In the genomic region with DNA sequence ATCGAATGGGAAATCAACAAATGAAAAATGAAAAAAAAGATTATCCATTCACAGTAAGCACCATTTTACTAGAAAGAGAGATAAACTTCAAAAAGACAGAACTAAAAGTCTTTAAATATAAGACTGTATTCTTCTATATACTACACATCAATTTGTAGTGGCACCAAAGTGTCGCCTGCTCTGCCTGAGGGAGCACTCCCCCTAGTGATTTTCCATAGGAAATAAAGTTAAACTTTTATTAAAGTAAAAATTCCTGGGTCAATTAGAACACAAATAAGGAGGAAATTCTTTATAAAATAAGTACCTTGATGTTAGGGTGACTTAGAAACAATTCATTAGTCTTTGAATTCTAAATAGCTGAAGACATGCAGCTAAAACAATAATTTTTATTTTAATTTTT, we compare ENCODE assay signal across 11 cellular contexts. TPM values are rescaled to one million over a fixed set of nuclear protein-coding genes. Genes with fewer than 3 reads are reported as not detected.
A peak's percentile ranks its signal among the peaks of the same experiment; 100 is the strongest.
DNase-seq lines count a peak whose midpoint lies in the region; ATAC-seq, FAIRE-seq and TF ChIP-seq lines count a peak whose summit lies in the region.
"Had no signal": no experiment of that assay in that cellular context is flagged by ENCODE, and none has a peak within 500 bp of the region (broad histone marks: within the 10 kb centered on the region; RNA-seq: fewer than 3 reads in every experiment).

No MANE protein-coding gene starts in this region.

- CTCF ChIA-PET in A549 (lab: Yijun Ruan, JAX), result interaction anchor here (0.7 to 16.6 kb wide), 10 partner anchors 10 to 422 kb away, joined by 3 to 621 read pairs (median 4); a partner anchor contains a TSS
- CTCF ChIA-PET in RWPE1 (lab: Yijun Ruan, JAX), result interaction anchor here (0.6 to 0.7 kb wide), 4 partner anchors 10 to 419 kb away, joined by 3 to 5 read pairs (median 4); no protein-coding TSS in a partner anchor

- ATAC-seq in A549 (peak in 1 of 2 experiments; percentile 65; a peak in 2 of 6 replicates), GM18511 (IDR thresholded peaks at IDR 0.05; ENCODE audit: unreplicated experiment) (no peak), GM18498 (IDR thresholded peaks at IDR 0.05; ENCODE audit: unreplicated experiment) (no peak), GM18867 (IDR thresholded peaks at IDR 0.05; ENCODE audit: unreplicated experiment) (no peak)
- ATAC-seq: gastrocnemius medialis had no signal

- H3K4me1 ChIP-seq in A549, result no peaks in the 10 kb centered on the region
- H3K4me1 ChIP-seq: gastrocnemius medialis had no signal

- TF ChIP-seq CTCF in A549 (IDR thresholded peaks at IDR 0.05), result peak; percentile 69
- peak; percentile 16 for TF ChIP-seq CTCF in GM10266 (IDR thresholded peaks at IDR 0.05; ENCODE audit: control insufficient read depth, insufficient read depth, low read depth, missing control alignments)
- TF ChIP-seq CTCF in RWPE1 (conservative IDR thresholded peaks at IDR 0.05; ENCODE audit: low read depth), result peak; percentile 60
- peak; percentile 34 for TF ChIP-seq CTCF in fibroblast of villous mesenchyme (IDR thresholded peaks at IDR 0.05; ENCODE audit: insufficient read depth, low read depth, low read length)

- POLR2A ChIA-PET in A549 (lab: Yijun Ruan, JAX) (no interaction called here), RWPE1 (lab: Yijun Ruan, JAX; ENCODE audit: low non-redundant PET) (no interaction called here)

- H3K4me2 ChIP-seq in A549, result no peak overlapping the region

- TF ChIP-seq RAD21 in A549 (conservative IDR thresholded peaks at IDR 0.05 in 1 of 2, IDR thresholded peaks at IDR 0.05 in 1 of 2), result peak; percentile 57 to 58

- FAIRE-seq in A549 (lab: Jason Lieb, UNC), result no peak

- H3K27ac ChIP-seq in A549 (no peak overlapping the region), RWPE1 (no peak overlapping the region)
- H3K27ac ChIP-seq: gastrocnemius medialis had no signal

- no peak for TF ChIP-seq EP300 in A549 (IDR thresholded peaks at IDR 0.05)

- H3K4me3 ChIP-seq in A549 (no peak overlapping the region), fibroblast of villous mesenchyme (ENCODE audit: low read depth, low read length) (no peak overlapping the region)
- H3K4me3 ChIP-seq: gastrocnemius medialis had no signal

- TF ChIP-seq POLR2A in A549 (IDR thresholded peaks at IDR 0.05; ENCODE audit: low read length), result no peak

- no peaks in the 10 kb centered on the region for H3K9me3 ChIP-seq in A549
- H3K9me3 ChIP-seq: gastrocnemius medialis had no signal

- DNase-seq in A549 (ENCODE audit: low read depth in 1 of 2, low spot score in 1 of 2) (peak in 1 of 2 experiments; percentile 27), GM10266 (ENCODE audit: extremely low spot score) (no peak), RWPE1 (ENCODE audit: low spot score) (peak; percentile 22), fibroblast of villous mesenchyme (ENCODE audit: low read depth) (no peak), GOT3 (lab: John Stamatoyannopoulos, UW) (no peak)
- DNase-seq: activated CD4-positive, alpha-beta T cell treated with anti-CD3 and anti-CD28 coated beads, Interleukin-2, amount 50 U/mL, for 4 hours; gastrocnemius medialis; stimulated activated CD4-positive, alpha-beta T cell treated with anti-CD3 and anti-CD28 coated beads, Interleukin-2, amount 100 ng/mL, for 48 hours had no signal

- 60% methylated on average over 2 of the region's 2 CpGs for WGBS in A549 (ENCODE audit: missing lambda C conversion rate)

TF ChIP-seq in A549, 52 proteins besides CTCF, POLR2A, EP300 and RAD21:
- TF ChIP-seq FOXS1 (CRISPR knock-in tag; IDR thresholded peaks at IDR 0.05) (no peak), SMC3 (IDR thresholded peaks at IDR 0.05) (peak; percentile 60)

RNA-seq across cellular contexts. Expression of a gene that starts 9.7 kb away (rescaled TPM):
- polyA plus RNA-seq in A549 (2011; rRNA removed) (37.2 and 41.4 TPM in 2 replicates), A549 (2017; fragmentation: RNase III; extraction: RNeasy Plus Mini Kit Qiagen cat#74134 plus additional on column Dnase treatment) (34.7 to 41.9 TPM (median 37.3 TPM) in 3 replicates)
- polyA plus RNA-seq in A549 (2012; cell fraction: cytosol; rRNA removed), result 22.6 and 24.8 TPM in 2 replicates
- polyA plus RNA-seq in A549 (2012; cell fraction: nucleus; rRNA removed), result 9.1 and 12.2 TPM in 2 replicates
- polyA minus RNA-seq in A549 (2011; rRNA and poly(A)+ RNA removed), result 23.9 and 25.7 TPM in 2 replicates
- total RNA-seq in fibroblast of villous mesenchyme, result 52.5 and 68.7 TPM in 2 replicates

RNA-seq across cellular contexts. Expression of a gene that starts 9.9 kb away (rescaled TPM):
- polyA plus RNA-seq in A549 (2011; rRNA removed), result 56.2 and 88.5 TPM in 2 replicates
- 23.3 and 24.9 TPM in 2 replicates for polyA plus RNA-seq in A549 (2012; cell fraction: cytosol; rRNA removed)
- 7.8 and 11.6 TPM in 2 replicates for polyA plus RNA-seq in A549 (2012; cell fraction: nucleus; rRNA removed)
- 67.3 to 77.8 TPM (median 70.2 TPM) in 3 replicates for polyA plus RNA-seq in A549 (2017; fragmentation: RNase III; extraction: RNeasy Plus Mini Kit Qiagen cat#74134 plus additional on column Dnase treatment)
- 14.3 and 16.5 TPM in 2 replicates for polyA minus RNA-seq in A549 (2011; rRNA and poly(A)+ RNA removed)
- 38.7 and 88.9 TPM in 2 replicates for total RNA-seq in fibroblast of villous mesenchyme

RNA-seq across cellular contexts. Expression of a gene that starts 23.8 kb away (rescaled TPM):
- polyA plus RNA-seq in A549 (2011; rRNA removed), result 21.5 and 36.5 TPM in 2 replicates
- polyA plus RNA-seq in A549 (2012; cell fraction: cytosol; rRNA removed), result 6.3 and 7.9 TPM in 2 replicates
- polyA plus RNA-seq in A549 (2012; cell fraction: nucleus; rRNA removed), result 3.2 and 4.5 TPM in 2 replicates
- 30.9 to 32.3 TPM (median 31.1 TPM) in 3 replicates for polyA plus RNA-seq in A549 (2017; fragmentation: RNase III; extraction: RNeasy Plus Mini Kit Qiagen cat#74134 plus additional on column Dnase treatment)
- 12.8 and 15.5 TPM in 2 replicates for polyA minus RNA-seq in A549 (2011; rRNA and poly(A)+ RNA removed)
- total RNA-seq in fibroblast of villous mesenchyme, result 22.2 and 44.5 TPM in 2 replicates

Comparison
In these comparisons a context has a peak if more than half of its experiments do, and no peak if none do; other contexts are left out.
1. CTCF ChIP-seq: peak in every context shown above with its lines; median percentile 69 in A549; 60 in RWPE1; 34 in fibroblast of villous mesenchyme; 16 in GM10266.